Comparison of ENCODE assay signal across 9 cellular contexts in the genomic region with DNA sequence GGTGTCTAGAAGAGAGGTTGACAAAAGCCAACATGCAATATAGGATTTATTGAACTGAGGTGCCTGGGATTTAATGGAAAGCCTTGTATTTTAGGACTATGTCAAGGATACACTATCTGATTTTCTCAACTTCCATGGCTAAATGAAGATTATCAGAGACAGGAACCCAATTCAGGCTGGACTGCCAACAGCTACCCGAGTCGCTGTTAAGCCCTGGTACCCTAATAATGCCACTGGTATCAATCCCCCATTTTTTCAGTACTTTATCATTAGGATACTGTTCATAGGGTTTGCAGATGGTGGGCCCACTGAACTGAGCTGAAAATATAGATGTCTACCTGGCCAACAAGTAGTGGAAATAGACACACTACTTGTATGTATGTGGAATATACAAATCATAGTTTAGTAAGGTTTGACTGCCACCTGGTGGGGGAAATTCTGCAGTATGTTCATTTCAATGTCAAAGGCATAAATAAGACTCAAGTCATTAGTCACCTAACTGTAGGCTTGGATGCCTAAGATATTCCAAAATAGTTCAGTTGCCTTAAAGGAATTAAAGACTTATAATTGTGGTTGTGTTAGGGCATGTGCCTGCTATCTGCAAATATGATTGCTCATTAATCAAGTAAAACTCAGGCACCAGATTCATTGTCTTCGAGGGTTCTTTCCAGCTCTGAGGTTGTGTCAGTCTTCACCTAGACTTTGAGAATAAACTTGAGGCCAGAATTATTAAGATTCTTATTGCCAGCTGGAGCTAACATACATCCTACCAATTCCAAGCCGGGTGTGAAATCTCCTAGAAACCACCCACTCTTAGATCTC. TPM values are rescaled to one million over a fixed set of nuclear protein-coding genes. Genes with fewer than 3 reads are reported as not detected.
DNase-seq lines count a peak whose midpoint lies in the region; ATAC-seq, FAIRE-seq and TF ChIP-seq lines count a peak whose summit lies in the region.
"Had no signal": no experiment of that assay in that cellular context is flagged by ENCODE, and none has a peak within 500 bp of the region (broad histone marks: within the 10 kb centered on the region; RNA-seq: fewer than 3 reads in every experiment).

No MANE protein-coding gene starts in this region.

- peak; percentile 37 for DNase-seq in GM10248 (ENCODE audit: extremely low spot score)
- DNase-seq in NCI-H1694 treated with DMSO at 0.1 percent for 48 hours (lab: John Stamatoyannopoulos, UW), result peak; percentile 58
- DNase-seq in activated CD4-positive, alpha-beta T cell treated with anti-CD3 and anti-CD28 coated beads, Interleukin-2, amount 10 ng/mL, durations not matched to agents 24 days and 14 days, result peak; percentile 84
- DNase-seq in nephron progenitor cell, result peak; percentile 71
- DNase-seq in 8988T, result no peak

- intact Hi-C loops in activated CD4-positive, alpha-beta T cell treated with anti-CD3 and anti-CD28 coated beads, Interleukin-2, amount 10 ng/mL, durations not matched to agents 24 days and 14 days (cut with micrococcal nuclease), result no loop called here

- CTCF ChIA-PET in GM10248 (lab: Yijun Ruan, JAX), result interaction anchor here (0.7 to 3.1 kb wide), 9 partner anchors 9 to 260 kb away, joined by 3 to 13 read pairs (median 4); no protein-coding TSS in a partner anchor

- no peak overlapping the region for H3K27ac Mint-ChIP-seq in activated CD4-positive, alpha-beta T cell treated with anti-CD3 and anti-CD28 coated beads, Interleukin-2, amount 10 ng/mL, durations not matched to agents 24 days and 14 days
- H3K27ac Mint-ChIP-seq in nephron progenitor cell, result no peak overlapping the region

- no peaks in the 10 kb centered on the region for H3K9me3 Mint-ChIP-seq in activated CD4-positive, alpha-beta T cell treated with anti-CD3 and anti-CD28 coated beads, Interleukin-2, amount 10 ng/mL, durations not matched to agents 24 days and 14 days
- H3K9me3 Mint-ChIP-seq in nephron progenitor cell, result no peaks in the 10 kb centered on the region

- H3K27me3 Mint-ChIP-seq in activated CD4-positive, alpha-beta T cell treated with anti-CD3 and anti-CD28 coated beads, Interleukin-2, amount 10 ng/mL, durations not matched to agents 24 days and 14 days, result no peaks in the 10 kb centered on the region
- peaks cover 12% of the 10 kb centered on the region for H3K27me3 Mint-ChIP-seq in nephron progenitor cell (ENCODE audit: low read depth, poor library complexity)

- H3K36me3 Mint-ChIP-seq in activated CD4-positive, alpha-beta T cell treated with anti-CD3 and anti-CD28 coated beads, Interleukin-2, amount 10 ng/mL, durations not matched to agents 24 days and 14 days (ENCODE audit: low read depth), result no peaks in the 10 kb centered on the region
- no peaks in the 10 kb centered on the region for H3K36me3 Mint-ChIP-seq in nephron progenitor cell (ENCODE audit: low read depth)

- FAIRE-seq in A204.1 (lab: Jason Lieb, UNC), result peak; percentile 93

- POLR2A ChIA-PET in GM10248 (lab: Yijun Ruan, JAX), result no interaction called here

- no peak overlapping the region for H3K4me3 Mint-ChIP-seq in activated CD4-positive, alpha-beta T cell treated with anti-CD3 and anti-CD28 coated beads, Interleukin-2, amount 10 ng/mL, durations not matched to agents 24 days and 14 days
- H3K4me3 Mint-ChIP-seq in nephron progenitor cell, result no peak overlapping the region

- ATAC-seq in HG02610 (IDR thresholded peaks at IDR 0.05; ENCODE audit: unreplicated experiment), result peak; percentile 58
- peak; percentile 93 for ATAC-seq in esophagus mucosa

- TF ChIP-seq CTCF in GM10248 (IDR thresholded peaks at IDR 0.05; ENCODE audit: control extremely low read depth, extremely low read depth, low read depth, missing control alignments) (peak; percentile 50), nephron progenitor cell (IDR thresholded peaks at IDR 0.05) (peak; percentile 68)

- H3K4me1 Mint-ChIP-seq in activated CD4-positive, alpha-beta T cell treated with anti-CD3 and anti-CD28 coated beads, Interleukin-2, amount 10 ng/mL, durations not matched to agents 24 days and 14 days, result no peaks in the 10 kb centered on the region
- no peaks in the 10 kb centered on the region for H3K4me1 Mint-ChIP-seq in nephron progenitor cell

RNA-seq across cellular contexts. Expression of gene NOBOX, which starts 34.1 kb away (rescaled TPM):
- not detected in 2 replicates for total RNA-seq in activated CD4-positive, alpha-beta T cell treated with anti-CD3 and anti-CD28 coated beads, Interleukin-2, amount 10 ng/mL, durations not matched to agents 24 days and 14 days
- total RNA-seq in esophagus mucosa, result not detected
- total RNA-seq: lower leg skin had no signal
